ENCODE assay signal across 11 cellular contexts in the genomic region with DNA sequence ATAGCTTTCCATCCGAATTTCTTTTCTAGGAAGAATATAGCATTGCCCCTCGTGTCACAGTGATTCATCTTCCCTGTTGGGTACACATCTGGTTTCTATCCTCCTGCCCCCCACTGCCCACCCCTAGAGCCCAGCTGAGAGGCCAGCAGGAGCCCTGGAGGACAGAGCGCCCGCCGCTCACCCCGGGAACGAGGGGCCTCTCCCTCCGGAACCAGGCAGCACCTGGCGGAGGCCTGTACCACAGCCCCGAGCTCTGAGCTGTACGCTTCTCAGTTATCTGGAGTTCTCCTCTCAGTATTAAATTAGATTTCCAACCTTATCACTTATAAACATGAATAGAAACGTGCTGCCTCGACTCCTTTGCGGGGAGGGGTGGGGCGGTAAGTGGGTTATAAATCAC. TPM values are rescaled to one million over a fixed set of nuclear protein-coding genes. Genes with fewer than 3 reads are reported as not detected.
"Had no signal": no experiment of that assay in that cellular context is flagged by ENCODE, and none has a peak within 500 bp of the region (broad histone marks: within the 10 kb centered on the region; RNA-seq: fewer than 3 reads in every experiment).

No MANE protein-coding gene starts in this region.

- H3K36me3 ChIP-seq: HAP-1 had no signal

- DNase-seq: GM23248, GOT3, H7, HFFc6 had no signal

- H3K27ac ChIP-seq: GM23248, HL-60 had no signal

- H2AFZ ChIP-seq: GM23248 had no signal

- H3K4me3 ChIP-seq: GM23248, HAP-1 had no signal

- H3K9ac ChIP-seq: GM23248 had no signal

- ATAC-seq: HCT116, HepG2 had no signal

- H3K4me1 ChIP-seq: HAP-1 had no signal

- H3K9me3 ChIP-seq: HAP-1 had no signal

RNA-seq across cellular contexts. Expression of gene ANKRD60, which starts 6.0 kb away (rescaled TPM):
- total RNA-seq: GM23248, H4, H7, HepG2, HFFc6, HT1080 had no signal
- polyA plus RNA-seq: GM23248, HepG2, IgD-negative memory B cell had no signal
